Comparison of ENCODE assay signal across 20 cellular contexts in genomic region chr11:4577761-4578160, GRCh38. TPM values are rescaled to one million over a fixed set of nuclear protein-coding genes. Genes with fewer than 3 reads are reported as not detected.
DNase-seq lines count a peak whose midpoint lies in the region; ATAC-seq and TF ChIP-seq lines count a peak whose summit lies in the region.
"Had no signal": no experiment of that assay in that cellular context is flagged by ENCODE, and none has a peak within 500 bp of the region (broad histone marks: within the 10 kb centered on the region; RNA-seq: fewer than 3 reads in every experiment).

No MANE protein-coding gene starts in this region.

- no peak for ATAC-seq in GM18867 (IDR thresholded peaks at IDR 0.05; ENCODE audit: unreplicated experiment)

- DNase-seq in COLO668 (lab: John Stamatoyannopoulos, UW; ENCODE audit: unreplicated experiment) (peak; percentile 23), HT-29 (ENCODE audit: low spot score) (peak; percentile 16), NCI-H510A treated with DMSO at 0.1 percent for 48 hours (lab: John Stamatoyannopoulos, UW) (peak; percentile 57), epithelial cell of esophagus (ENCODE audit: low read depth) (peak; percentile 4), NCI-H1436 treated with DMSO at 0.1 percent for 48 hours (lab: John Stamatoyannopoulos, UW) (no peak)
- no peak for DNase-seq in effector CD4-positive, alpha-beta T cell
- DNase-seq: CD8-positive, alpha-beta memory T cell; GDM1; H9; NCI-H146; NCI-H2029 treated with DMSO at 0.1 percent for 48 hours; NCI-H524 treated with DMSO at 0.1 percent for 48 hours; Right ventricle myocardium superior; SW 1271; T-helper 2 cell had no signal

- no peak overlapping the region for H3K4me3 ChIP-seq in epithelial cell of esophagus (ENCODE audit: low read length)
- H3K4me3 ChIP-seq: BLaER1 treated with 17β-estradiol and CSF1 and Interleukin-3, amounts not matched to agents 10 nM and 100 nM had no signal

- TF ChIP-seq CTCF in epithelial cell of esophagus (IDR thresholded peaks at IDR 0.05; ENCODE audit: insufficient read depth, low read depth, low read length, missing control alignments): no peak

RNA-seq across cellular contexts. Expression of gene OR52I2, which starts 3.8 kb away (rescaled TPM):
- not detected in 2 replicates for total RNA-seq in HT-29 (2014; rRNA removed; shearing (Covaris generic))
- total RNA-seq: CD8-positive, alpha-beta memory T cell; Daoy; H9; LHCN-M2; OCI-LY7; Right ventricle myocardium superior had no signal

RNA-seq across cellular contexts. Expression of gene OR52I1, which starts 16.1 kb away (rescaled TPM):
- not detected in 2 replicates for total RNA-seq in HT-29 (2014; rRNA removed; shearing (Covaris generic))
- total RNA-seq: CD8-positive, alpha-beta memory T cell; Daoy; H9; LHCN-M2; OCI-LY7; Right ventricle myocardium superior had no signal

RNA-seq across cellular contexts. Expression of gene TRIM68, which starts 30.3 kb away (rescaled TPM):
- total RNA-seq in HT-29 (2014; rRNA removed; shearing (Covaris generic)): 3.1 and 3.4 TPM in 2 replicates

RNA-seq across cellular contexts. Expression of gene OR52M1, which starts 32.8 kb away (rescaled TPM):
- not detected in 2 replicates for total RNA-seq in HT-29 (2014; rRNA removed; shearing (Covaris generic))
- total RNA-seq: CD8-positive, alpha-beta memory T cell; Daoy; H9; LHCN-M2; OCI-LY7; Right ventricle myocardium superior had no signal

RNA-seq across cellular contexts. Expression of gene OR51D1, which starts 59.5 kb away (rescaled TPM):
- not detected in 2 replicates for total RNA-seq in HT-29 (2014; rRNA removed; shearing (Covaris generic))
- total RNA-seq: CD8-positive, alpha-beta memory T cell; Daoy; H9; LHCN-M2; OCI-LY7; Right ventricle myocardium superior had no signal

Comparison
In these comparisons a context has a peak if more than half of its experiments do, and no peak if none do; other contexts are left out.
1. DNase-seq: peak in COLO668 (single experiment), HT-29 (single experiment), NCI-H510A treated with DMSO at 0.1 percent for 48 hours (single experiment) and epithelial cell of esophagus (single experiment); none in NCI-H1436 treated with DMSO at 0.1 percent for 48 hours (single experiment) and effector CD4-positive, alpha-beta T cell (single experiment).